Comparison of ENCODE assay signal across 27 cellular contexts in the genomic region with DNA sequence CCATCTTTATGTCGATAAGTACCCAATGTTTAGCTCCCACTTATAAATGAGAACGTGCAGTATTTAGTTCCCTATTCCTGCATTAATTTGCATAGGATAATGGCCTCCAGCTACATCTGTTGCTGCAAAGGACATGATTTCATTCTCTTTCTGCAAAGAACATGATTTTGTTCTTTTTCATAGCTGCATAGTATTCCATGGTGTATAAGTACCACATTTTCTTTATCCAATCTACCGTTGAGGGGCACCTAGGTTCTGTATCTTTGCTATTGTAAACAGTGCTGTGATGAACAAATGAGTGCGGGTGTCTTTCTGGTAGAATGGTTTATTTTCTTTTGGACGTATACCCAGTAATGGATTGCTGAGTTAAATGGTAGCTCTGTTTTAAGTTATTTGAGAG.
DNase-seq lines count a peak whose midpoint lies in the region; ATAC-seq, FAIRE-seq and TF ChIP-seq lines count a peak whose summit lies in the region.
"Had no signal": no experiment of that assay in that cellular context is flagged by ENCODE, and none has a peak within 500 bp of the region (broad histone marks: within the 10 kb centered on the region; RNA-seq: fewer than 3 reads in every experiment).

No MANE protein-coding gene starts in this region.

- H3K23ac ChIP-seq in neuronal stem cell (ENCODE audit: low read depth, low read length, poor library complexity), result no peak overlapping the region

- H2AFZ ChIP-seq in KMS-11 (ENCODE audit: low read depth) (no peak overlapping the region), K562 (ENCODE audit: low read depth, low read length) (no peak overlapping the region), neuronal stem cell (ENCODE audit: low read length) (no peak overlapping the region)

- BruUV-seq in K562 (replicated peaks; lab: Mats Ljungman, UMichigan), result no TSS peak

- DNase-seq in activated CD4-positive, alpha-beta T cell treated with anti-CD3 and anti-CD28 coated beads, Interleukin-2, amount 10 ng/mL, durations not matched to agents 24 days and 14 days, result peak; percentile 4
- no peak for DNase-seq in activated CD4-positive, alpha-beta T cell treated with anti-CD3 and anti-CD28 coated beads for 1 hour
- no peak for DNase-seq in K562 (ENCODE audit: extremely low read depth in 1 of 4, low spot score in 3 of 4)
- DNase-seq in KG1 (lab: John Stamatoyannopoulos, UW), result no peak
- DNase-seq in NOMO-1 treated with dmso at 0.1 percent for 144 hours (lab: John Stamatoyannopoulos, UW; ENCODE audit: unreplicated experiment), result no peak
- DNase-seq in neuronal stem cell (ENCODE audit: low spot score), result no peak
- DNase-seq: AML-193; Caco-2; Calu3; CD4-positive, alpha-beta T cell; CD8-positive, alpha-beta T cell; DMS 273 treated with DMSO at 0.1 percent for 48 hours; DMS153; DMS53; DMS79; DND-41; EL; GDM1 had no signal

- no peaks in the 10 kb centered on the region for H3K4me1 Mint-ChIP-seq in activated CD4-positive, alpha-beta T cell treated with anti-CD3 and anti-CD28 coated beads, Interleukin-2, amount 10 ng/mL, durations not matched to agents 24 days and 14 days

- FAIRE-seq in K562 (lab: Jason Lieb, UNC), result no peak
- FAIRE-seq: A549, GM12878, GM12892, GM18507 had no signal

- no peak for TF ChIP-seq RAD21 in K562 (CRISPR knock-in tag; conservative IDR thresholded peaks at IDR 0.05 in 1 of 2, IDR thresholded peaks at IDR 0.05 in 1 of 2)

- H3K9ac ChIP-seq in KMS-11, result no peak overlapping the region
- H3K9ac ChIP-seq in K562 (ENCODE audit: insufficient read depth in 1 of 2, low read depth in 2 of 2, low read length in 2 of 2), result no peak overlapping the region
- H3K9ac ChIP-seq in neuronal stem cell (ENCODE audit: low read depth, low read length, poor library complexity), result no peak overlapping the region
- H3K9ac ChIP-seq: BLaER1 treated with 17β-estradiol and CSF1 and Interleukin-3, amounts not matched to agents 10 nM and 100 nM had no signal

- no peak overlapping the region for H2BK120ac ChIP-seq in neuronal stem cell (ENCODE audit: low read depth, low read length)

- H3K27ac ChIP-seq in KMS-11 (no peak overlapping the region; the same call in 1 of the 2 replicates), K562 (ENCODE audit: extremely low read depth, low read depth, low read length) (no peak overlapping the region), neuronal stem cell (replicated peaks; ENCODE audit: low read length) (no peak overlapping the region)
- H3K27ac ChIP-seq: 22Rv1; A549; BLaER1 treated with 17β-estradiol and CSF1 and Interleukin-3, amounts not matched to agents 10 nM and 100 nM; C4-2B had no signal

- H3K4me3 ChIP-seq in KMS-11 (IDR thresholded peaks at IDR 0.05; ENCODE audit: insufficient read depth, low read depth, low read length) (no peak overlapping the region), K562 (no peak overlapping the region), neuronal stem cell (ENCODE audit: low read length in 2 of 2) (no peak overlapping the region)
- H3K4me3 ChIP-seq: A549; BLaER1 treated with 17β-estradiol and CSF1 and Interleukin-3, amounts not matched to agents 10 nM and 100 nM; GM12878 had no signal

- H4K8ac ChIP-seq in neuronal stem cell (ENCODE audit: low read depth, low read length), result no peak overlapping the region

- H3K79me2 ChIP-seq in KMS-11 (ENCODE audit: insufficient read depth, low read depth), result no peaks in the 10 kb centered on the region
- no peaks in the 10 kb centered on the region for H3K79me2 ChIP-seq in K562 (ENCODE audit: control insufficient read depth, insufficient read depth, low read length)

- no peaks in the 10 kb centered on the region for H4K20me1 ChIP-seq in KMS-11 (ENCODE audit: insufficient read depth)
- H4K20me1 ChIP-seq in K562 (replicated peaks; ENCODE audit: control insufficient read depth, insufficient read depth, low read length), result no peaks in the 10 kb centered on the region
- H4K20me1 ChIP-seq: BLaER1 treated with 17β-estradiol and CSF1 and Interleukin-3, amounts not matched to agents 10 nM and 100 nM had no signal

- H2BK15ac ChIP-seq in neuronal stem cell (ENCODE audit: low read length), result no peak overlapping the region

- H3K9me1 ChIP-seq in K562 (ENCODE audit: control insufficient read depth, insufficient read depth, low read length), result no peaks in the 10 kb centered on the region

- H3K27me3 Mint-ChIP-seq in activated CD4-positive, alpha-beta T cell treated with anti-CD3 and anti-CD28 coated beads, Interleukin-2, amount 10 ng/mL, durations not matched to agents 24 days and 14 days, result no peaks in the 10 kb centered on the region

- H3K36me3 ChIP-seq in KMS-11 (ENCODE audit: insufficient read depth) (no peaks in the 10 kb centered on the region), K562 (ENCODE audit: control insufficient read depth, insufficient read depth, low read length) (no peaks in the 10 kb centered on the region), neuronal stem cell (replicated peaks in 1 of 2; ENCODE audit: control insufficient read depth in 2 of 2, insufficient read depth in 2 of 2, low read length in 2 of 2) (no peaks in the 10 kb centered on the region)
- H3K36me3 ChIP-seq: BLaER1 treated with 17β-estradiol and CSF1 and Interleukin-3, amounts not matched to agents 10 nM and 100 nM had no signal

- no peaks in the 10 kb centered on the region for H3K27me3 ChIP-seq in KMS-11 (ENCODE audit: insufficient read depth, low read depth)
- H3K27me3 ChIP-seq in K562 (ENCODE audit: control insufficient read depth in 2 of 2, insufficient read depth in 2 of 2, low read length in 2 of 2), result no peaks in the 10 kb centered on the region; a peak in 1 of 5 replicates
- H3K27me3 ChIP-seq in neuronal stem cell (ENCODE audit: control insufficient read depth in 3 of 3, insufficient read depth in 3 of 3, low read depth in 1 of 3, low read length in 3 of 3), result no peaks in the 10 kb centered on the region
- H3K27me3 ChIP-seq: BLaER1 treated with 17β-estradiol and CSF1 and Interleukin-3, amounts not matched to agents 10 nM and 100 nM had no signal

- no peak for ATAC-seq in K562
- ATAC-seq: A549; CD8-positive, alpha-beta T cell had no signal

- no peak overlapping the region for H2AK5ac ChIP-seq in neuronal stem cell (ENCODE audit: low read depth, low read length)

- H2BK5ac ChIP-seq in neuronal stem cell (ENCODE audit: low read length), result no peak overlapping the region

- H3K27ac Mint-ChIP-seq in activated CD4-positive, alpha-beta T cell treated with anti-CD3 and anti-CD28 coated beads, Interleukin-2, amount 10 ng/mL, durations not matched to agents 24 days and 14 days, result no peak overlapping the region
- H3K27ac Mint-ChIP-seq: B cell; CD4-positive, alpha-beta T cell; CD8-positive, alpha-beta T cell had no signal

- TF ChIP-seq POLR2A in K562 (conservative IDR thresholded peaks at IDR 0.05), result no peak

- H3K4me2 ChIP-seq in KMS-11 (peak overlapping the region; percentile 35; the same call in 1 of the 2 replicates), K562 (ENCODE audit: insufficient read depth, low read length) (no peak overlapping the region), neuronal stem cell (ENCODE audit: insufficient read depth, low read length, poor library complexity, severe bottlenecking) (no peak overlapping the region)
- H3K4me2 ChIP-seq: A549; BLaER1 treated with 17β-estradiol and CSF1 and Interleukin-3, amounts not matched to agents 10 nM and 100 nM had no signal

- H3K4me3 Mint-ChIP-seq in activated CD4-positive, alpha-beta T cell treated with anti-CD3 and anti-CD28 coated beads, Interleukin-2, amount 10 ng/mL, durations not matched to agents 24 days and 14 days, result no peak overlapping the region
- H3K4me3 Mint-ChIP-seq: B cell; CD4-positive, alpha-beta T cell; CD8-positive, alpha-beta T cell had no signal

- TF ChIP-seq CTCF in KMS-11 (conservative IDR thresholded peaks at IDR 0.05; ENCODE audit: low read depth, low read length), result no peak
- no peak for TF ChIP-seq CTCF in K562 (IDR thresholded peaks at IDR 0.05 in 2 of 3, conservative IDR thresholded peaks at IDR 0.05 in 1 of 3; ENCODE audit: insufficient read depth in 2 of 3, low read depth in 1 of 3, low read length in 3 of 3)

- no peaks in the 10 kb centered on the region for H3K9me3 ChIP-seq in K562 (replicated peaks; ENCODE audit: control insufficient read depth, insufficient read depth, low read depth, low read length)
- no peaks in the 10 kb centered on the region for H3K9me3 ChIP-seq in neuronal stem cell (replicated peaks in 1 of 2; ENCODE audit: control insufficient read depth in 2 of 2, insufficient read depth in 1 of 2, low read depth in 1 of 2, low read length in 2 of 2)
- H3K9me3 ChIP-seq: Caco-2 had no signal

- no peak overlapping the region for H3K14ac ChIP-seq in neuronal stem cell (ENCODE audit: low read length)

- no peak overlapping the region for H3K18ac ChIP-seq in neuronal stem cell (ENCODE audit: low read length)

- H3K4me1 ChIP-seq in KMS-11 (ENCODE audit: low read depth, poor library complexity, severe bottlenecking), result peaks cover 28% of the 10 kb centered on the region
- no peaks in the 10 kb centered on the region for H3K4me1 ChIP-seq in K562 (replicated peaks in 1 of 2; ENCODE audit: control insufficient read depth in 2 of 2, insufficient read depth in 2 of 2, low read length in 2 of 2)
- no peaks in the 10 kb centered on the region for H3K4me1 ChIP-seq in neuronal stem cell (ENCODE audit: control insufficient read depth in 2 of 2, insufficient read depth in 1 of 2, low read depth in 1 of 2, low read length in 2 of 2)
- H3K4me1 ChIP-seq: A549; BLaER1 treated with 17β-estradiol and CSF1 and Interleukin-3, amounts not matched to agents 10 nM and 100 nM; Caco-2 had no signal

- no peaks in the 10 kb centered on the region for H3K9me3 Mint-ChIP-seq in activated CD4-positive, alpha-beta T cell treated with anti-CD3 and anti-CD28 coated beads, Interleukin-2, amount 10 ng/mL, durations not matched to agents 24 days and 14 days
- H3K9me3 Mint-ChIP-seq: CD4-positive, alpha-beta T cell; CD8-positive, alpha-beta T cell had no signal

- no peak for TF ChIP-seq EP300 in K562 (IDR thresholded peaks at IDR 0.05; ENCODE audit: low read length)

- H3K4ac ChIP-seq in neuronal stem cell (ENCODE audit: low read length), result no peak overlapping the region

- in situ Hi-C loops in K562 (cut with MboI), result no loop called here

- no peaks in the 10 kb centered on the region for H3K79me1 ChIP-seq in neuronal stem cell (ENCODE audit: low read depth, low read length)

- CTCF ChIA-PET in K562 (lab: Yijun Ruan, JAX; ENCODE audit: low intra/inter-chr PET ratio), result no interaction called here

- no peak overlapping the region for H4K91ac ChIP-seq in neuronal stem cell (ENCODE audit: low read depth, low read length, poor library complexity)

- 6% methylated on average over 5 of the region's 5 CpGs for WGBS in K562 (ENCODE audit: insufficient coverage, low coverage, missing lambda C conversion rate)
- WGBS in neuronal stem cell (ENCODE audit: extremely low coverage in 2 of 2, insufficient read length in 2 of 2, insufficient replicate concordance in 1 of 2), 2 donors, result no CpG with 5 or more reads among the region's 5 CpGs

- intact Hi-C loops in activated CD4-positive, alpha-beta T cell treated with anti-CD3 and anti-CD28 coated beads, Interleukin-2, amount 10 ng/mL, durations not matched to agents 24 days and 14 days (cut with micrococcal nuclease), result no loop called here
- intact Hi-C loops in K562 (cut with micrococcal nuclease), result no loop called here

- POLR2A ChIA-PET in K562 (lab: Yijun Ruan, JAX), result interaction anchor here (1.1 kb wide), 1 partner anchor 28 kb away, joined by 4 read pairs; no protein-coding TSS in a partner anchor

- H2BK12ac ChIP-seq in neuronal stem cell (ENCODE audit: low read length), result no peak overlapping the region

- no peaks in the 10 kb centered on the region for H3K36me3 Mint-ChIP-seq in activated CD4-positive, alpha-beta T cell treated with anti-CD3 and anti-CD28 coated beads, Interleukin-2, amount 10 ng/mL, durations not matched to agents 24 days and 14 days (ENCODE audit: low read depth)
- H3K36me3 Mint-ChIP-seq: CD8-positive, alpha-beta T cell had no signal
